In the genomic region with DNA sequence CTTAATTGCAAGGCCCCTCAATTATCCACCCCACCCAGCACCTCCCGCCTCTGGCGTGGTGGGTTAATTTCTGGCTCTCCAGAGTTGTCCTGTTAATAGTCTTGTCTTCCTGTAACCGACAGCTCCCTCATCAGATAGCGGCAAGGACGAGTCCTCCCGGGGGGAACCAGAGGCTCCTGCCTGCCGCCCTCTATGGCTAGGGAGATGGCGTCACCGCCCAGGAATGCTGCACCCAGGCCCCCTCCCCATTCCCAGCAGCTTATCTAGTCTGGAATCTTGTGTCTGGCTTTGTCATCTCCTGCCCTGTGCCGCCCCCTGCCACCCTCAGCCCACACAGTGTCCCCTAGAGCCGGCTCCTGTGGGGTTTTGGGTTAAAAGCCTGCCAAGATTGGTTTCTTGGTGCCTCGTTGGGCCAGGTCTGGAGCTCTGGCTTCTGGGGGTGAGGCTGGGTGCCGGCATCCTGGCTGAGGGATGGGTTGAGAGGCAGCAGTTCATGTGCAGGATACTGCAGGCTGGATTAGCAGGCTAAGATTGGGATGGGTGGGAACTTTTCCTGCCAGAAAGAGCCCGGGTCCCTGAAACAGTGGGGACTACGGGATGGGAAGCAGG, we compare ENCODE assay signal across 21 cellular contexts. TPM values are rescaled to one million over a fixed set of nuclear protein-coding genes. Genes with fewer than 3 reads are reported as not detected.
A peak's percentile ranks its signal among the peaks of the same experiment; 100 is the strongest.
DNase-seq lines count a peak whose midpoint lies in the region; ATAC-seq, FAIRE-seq and TF ChIP-seq lines count a peak whose summit lies in the region.
"Had no signal": no experiment of that assay in that cellular context is flagged by ENCODE, and none has a peak within 500 bp of the region (broad histone marks: within the 10 kb centered on the region; RNA-seq: fewer than 3 reads in every experiment).

No MANE protein-coding gene starts in this region.

- H3K27ac ChIP-seq in heart right ventricle = no peak overlapping the region
- H3K27ac ChIP-seq in WERI-Rb-1 = no peak overlapping the region
- H3K27ac ChIP-seq: esophagus squamous epithelium, upper lobe of right lung had no signal

- 33 to 43% methylated on average over 15 of the region's 15 CpGs for WGBS in heart right ventricle, 2 donors

- peaks cover 16 to 45% (median 26%) of the 10 kb centered on the region in 9 donors for H3K4me1 ChIP-seq in heart right ventricle

- H3K27me3 ChIP-seq in heart right ventricle (peaks cover 0 to 18% (median 6%) of the 10 kb centered on the region in 7 donors), WERI-Rb-1 (ENCODE audit: insufficient read depth, low read depth, severe bottlenecking) (no peaks in the 10 kb centered on the region)

- H3K36me3 ChIP-seq in heart right ventricle (no peaks in the 10 kb centered on the region), WERI-Rb-1 (no peaks in the 10 kb centered on the region)
- H3K36me3 ChIP-seq: esophagus squamous epithelium, upper lobe of right lung had no signal

- H3K9me3 ChIP-seq in heart right ventricle (no peaks in the 10 kb centered on the region), WERI-Rb-1 (ENCODE audit: severe bottlenecking) (no peaks in the 10 kb centered on the region)
- H3K9me3 ChIP-seq: esophagus squamous epithelium, upper lobe of right lung had no signal

- H3K4me3 ChIP-seq in heart right ventricle (no peak overlapping the region), WERI-Rb-1 (ENCODE audit: low read depth, low read length) (no peak overlapping the region)
- H3K4me3 ChIP-seq: esophagus squamous epithelium, upper lobe of right lung had no signal

- intact Hi-C loops in Right ventricle myocardium inferior (cut with DNase I) (no loop called here), heart right ventricle (cut with DNase I) (loop anchor here in 1 of 10 donors (10.0 kb wide), 1 partner anchor 59 kb away; no protein-coding TSS in a partner anchor)

- DNase-seq in Right ventricle myocardium inferior (ENCODE audit: missing footprints) = peak; percentile 11
- no peak for DNase-seq in heart right ventricle
- peak; percentile 28 for DNase-seq in WERI-Rb-1
- DNase-seq in iPS-NIHi7 (ENCODE audit: extremely low spot score) = peak; percentile 86
- DNase-seq in urothelium cell line (ENCODE audit: low spot score) = peak; percentile 87
- no peak for DNase-seq in NCI-H1092 treated with DMSO at 0.1 percent for 48 hours (lab: John Stamatoyannopoulos, UW)
- DNase-seq: ACHN; activated CD4-positive, alpha-beta T cell treated with anti-CD3 and anti-CD28 coated beads, Interleukin-2, amount 50 U/mL, for 4 hours; esophagus squamous epithelium; HCEC 1CT; hypothalamus; NCI-H1436 treated with DMSO at 0.1 percent for 48 hours; NCI-H69; RPMI8226; T1000; upper lobe of right lung had no signal

- FAIRE-seq in urothelium cell line (lab: Jason Lieb, UNC) = peak; percentile 44
- FAIRE-seq: colon had no signal

- TF ChIP-seq CTCF in heart right ventricle (IDR thresholded peaks at IDR 0.05) (no peak), WERI-Rb-1 (IDR thresholded peaks at IDR 0.05; ENCODE audit: low read depth, low read length) (no peak)

- ATAC-seq in Right ventricle myocardium inferior (no peak), heart right ventricle (no peak), HG02798 (IDR thresholded peaks at IDR 0.05; ENCODE audit: poor library complexity, unreplicated experiment) (no peak), HG02623 (IDR thresholded peaks at IDR 0.05; ENCODE audit: unreplicated experiment) (no peak)
- ATAC-seq: stimulated activated effector memory CD8-positive, alpha-beta T cell treated with anti-CD3 and anti-CD28 coated beads, Interleukin-12 subunit alpha, Interleukin-12 subunit beta, amount 100 ng/mL, for 72 hours; upper lobe of right lung had no signal

RNA-seq across cellular contexts. Expression of a gene that starts 48.8 kb away (rescaled TPM):
- total RNA-seq in Right ventricle myocardium inferior = not detected
- 1 to 10 TPM in 3 of 10 donors, under 1 TPM in 3, not detected in 4; 0.30 to 8.5 (median 0.96) TPM for total RNA-seq in heart right ventricle
- polyA plus RNA-seq in heart right ventricle = 1 to 10 TPM in 1 of 2 donors, not detected in 1; 2.0 TPM
- total RNA-seq: upper lobe of right lung had no signal
- polyA plus RNA-seq: neural cell had no signal

Comparison
In these comparisons a context has a peak if more than half of its experiments do, and no peak if none do; other contexts are left out.
1. DNase-seq: peak in Right ventricle myocardium inferior (single experiment), WERI-Rb-1 (single experiment), iPS-NIHi7 (single experiment) and urothelium cell line (single experiment); none in heart right ventricle (0 of 2) and NCI-H1092 treated with DMSO at 0.1 percent for 48 hours (single experiment).